31 cellular contexts compared by ENCODE assay signal in genomic region chr1:202002447-202002846, GRCh38. TPM values are rescaled to one million over a fixed set of nuclear protein-coding genes. Genes with fewer than 3 reads are reported as not detected.
"Had no signal": no experiment of that assay in that cellular context is flagged by ENCODE, and none has a peak within 500 bp of the region (broad histone marks: within the 10 kb centered on the region; RNA-seq: fewer than 3 reads in every experiment).

No MANE protein-coding gene starts in this region.

- H3K27me3 Mint-ChIP-seq: activated B cell treated with CpG ODN at 0.5 μM for 24 hours; activated CD8-positive, alpha-beta memory T cell treated with anti-CD3 and anti-CD28 coated beads, Interleukin-2, amount 10 ng/mL, durations not matched to agents 7 days and 5 days; activated naive CD8-positive, alpha-beta T cell; naive B cell; stimulated activated memory B cell treated with anti-CD40 and anti-IgM and Interleukin-4, amounts not matched to agents 10 μg/mL and 1 μg/mL and 100 μg/mL, for 72 hours had no signal

- H3K27me3 ChIP-seq: esophagus muscularis mucosa, heart right ventricle, pancreas, sigmoid colon, stomach, thyroid gland, upper lobe of right lung had no signal

- H3K4me3 ChIP-seq: esophagus muscularis mucosa, heart right ventricle, pancreas, prostate gland, sigmoid colon, smooth muscle cell, stomach, thyroid gland, upper lobe of right lung had no signal

- H3K4me3 Mint-ChIP-seq: activated B cell treated with CpG ODN at 0.5 μM for 24 hours; activated CD8-positive, alpha-beta memory T cell treated with anti-CD3 and anti-CD28 coated beads, Interleukin-2, amount 10 ng/mL, durations not matched to agents 7 days and 5 days; activated CD8-positive, alpha-beta T cell treated with anti-CD3 and anti-CD28 coated beads, Interleukin-2, amount 10 ng/mL, durations not matched to agents 7 days and 5 days; activated naive CD8-positive, alpha-beta T cell; activated T-cell treated with anti-CD3 and anti-CD28 coated beads, Interleukin-2, amount 50 U/mL, for 72 hours; naive B cell; stimulated activated memory B cell treated with anti-CD40 and anti-IgM and Interleukin-4, amounts not matched to agents 10 μg/mL and 1 μg/mL and 100 μg/mL, for 72 hours had no signal

- FAIRE-seq: islet of Langerhans, pancreas had no signal

- H3K9me3 Mint-ChIP-seq: activated B cell treated with CpG ODN at 0.5 μM for 24 hours; activated T-cell treated with anti-CD3 and anti-CD28 coated beads, Interleukin-2, amount 50 U/mL, for 72 hours; naive B cell; stimulated activated memory B cell treated with anti-CD40 and anti-IgM and Interleukin-4, amounts not matched to agents 10 μg/mL and 1 μg/mL and 100 μg/mL, for 72 hours had no signal

- H3K4me2 ChIP-seq: smooth muscle cell had no signal

- DNase-seq: activated B cell treated with CpG ODN at 0.5 μM for 24 hours; activated CD4-positive, alpha-beta T cell treated with anti-CD3 and anti-CD28 coated beads, Interleukin-2, amount 50 U/mL, for 1 hour; activated CD8-positive, alpha-beta memory T cell treated with anti-CD3 and anti-CD28 coated beads, Interleukin-2, amount 10 ng/mL, durations not matched to agents 7 days and 5 days; activated CD8-positive, alpha-beta T cell treated with anti-CD3 and anti-CD28 coated beads, Interleukin-2, amount 10 ng/mL, durations not matched to agents 7 days and 5 days; activated naive CD4-positive, alpha-beta T cell treated with Interleukin-2 at 50 U/mL for 16 hours; activated T-cell treated with anti-CD3 and anti-CD28 coated beads, Interleukin-2, amount 50 U/mL, for 72 hours; anterior cingulate cortex; cerebellar nuclear complex; foreskin melanocyte; heart right ventricle; left ventricle myocardium superior; mammary epithelial cell; naive B cell; nucleus accumbens; pancreas; retina; sigmoid colon; stimulated activated CD4-positive, alpha-beta T cell treated with anti-CD3 and anti-CD28 coated beads, Interleukin-1b, Interleukin-23, amount 100 ng/mL, for 48 hours; stimulated activated CD4-positive, alpha-beta T cell treated with anti-CD3 and anti-CD28 coated beads, Interleukin-4, amount 100 ng/mL, for 4 hours; stimulated activated CD8-positive, alpha-beta memory T cell treated with anti-CD3 and anti-CD28 coated beads, Interleukin-4, amount 100 ng/mL, for 48 hours; stomach; T-helper 2 cell; thyroid gland; upper lobe of right lung had no signal

- H3K4me1 ChIP-seq: prostate gland, sigmoid colon, upper lobe of right lung had no signal

- H3K4me1 Mint-ChIP-seq: activated B cell treated with CpG ODN at 0.5 μM for 24 hours; activated CD8-positive, alpha-beta memory T cell treated with anti-CD3 and anti-CD28 coated beads, Interleukin-2, amount 10 ng/mL, durations not matched to agents 7 days and 5 days; naive B cell; stimulated activated memory B cell treated with anti-CD40 and anti-IgM and Interleukin-4, amounts not matched to agents 10 μg/mL and 1 μg/mL and 100 μg/mL, for 72 hours had no signal

- ATAC-seq: activated CD8-positive, alpha-beta memory T cell treated with anti-CD3 and anti-CD28 coated beads, Interleukin-2, amount 10 ng/mL, durations not matched to agents 7 days and 5 days; activated CD8-positive, alpha-beta T cell treated with anti-CD3 and anti-CD28 coated beads, Interleukin-2, amount 10 ng/mL, durations not matched to agents 7 days and 5 days; activated T-cell treated with anti-CD3 and anti-CD28 coated beads, Interleukin-2, amount 50 U/mL, for 72 hours; heart right ventricle; left ventricle myocardium superior; pancreas; stimulated activated memory B cell treated with anti-CD40 and anti-IgM and Interleukin-4, amounts not matched to agents 10 μg/mL and 1 μg/mL and 100 μg/mL, for 72 hours; upper lobe of right lung had no signal

- H3K27ac ChIP-seq: esophagus muscularis mucosa, heart right ventricle, pancreas, prostate gland, sigmoid colon, stomach, thyroid gland, upper lobe of right lung had no signal

- H3K9me3 ChIP-seq: esophagus muscularis mucosa, heart right ventricle, pancreas, prostate gland, sigmoid colon, stomach, thyroid gland, upper lobe of right lung had no signal

- H3K27ac Mint-ChIP-seq: activated B cell treated with CpG ODN at 0.5 μM for 24 hours; activated CD8-positive, alpha-beta memory T cell treated with anti-CD3 and anti-CD28 coated beads, Interleukin-2, amount 10 ng/mL, durations not matched to agents 7 days and 5 days; activated CD8-positive, alpha-beta T cell treated with anti-CD3 and anti-CD28 coated beads, Interleukin-2, amount 10 ng/mL, durations not matched to agents 7 days and 5 days; activated naive CD8-positive, alpha-beta T cell; activated T-cell treated with anti-CD3 and anti-CD28 coated beads, Interleukin-2, amount 50 U/mL, for 72 hours; stimulated activated memory B cell treated with anti-CD40 and anti-IgM and Interleukin-4, amounts not matched to agents 10 μg/mL and 1 μg/mL and 100 μg/mL, for 72 hours had no signal

RNA-seq across cellular contexts. Expression of gene LMOD1, which starts 56.1 kb away (rescaled TPM):
- total RNA-seq: activated B cell treated with CpG ODN at 0.5 μM for 24 hours; activated CD8-positive, alpha-beta memory T cell treated with anti-CD3 and anti-CD28 coated beads, Interleukin-2, amount 10 ng/mL, durations not matched to agents 7 days and 5 days; activated CD8-positive, alpha-beta T cell treated with anti-CD3 and anti-CD28 coated beads, Interleukin-2, amount 10 ng/mL, durations not matched to agents 7 days and 5 days; activated T-cell treated with anti-CD3 and anti-CD28 coated beads, Interleukin-2, amount 50 U/mL, for 72 hours had no signal
- polyA plus RNA-seq: mammary epithelial cell, neural cell had no signal
